ENCODE assay signal across 21 cellular contexts in the genomic region with DNA sequence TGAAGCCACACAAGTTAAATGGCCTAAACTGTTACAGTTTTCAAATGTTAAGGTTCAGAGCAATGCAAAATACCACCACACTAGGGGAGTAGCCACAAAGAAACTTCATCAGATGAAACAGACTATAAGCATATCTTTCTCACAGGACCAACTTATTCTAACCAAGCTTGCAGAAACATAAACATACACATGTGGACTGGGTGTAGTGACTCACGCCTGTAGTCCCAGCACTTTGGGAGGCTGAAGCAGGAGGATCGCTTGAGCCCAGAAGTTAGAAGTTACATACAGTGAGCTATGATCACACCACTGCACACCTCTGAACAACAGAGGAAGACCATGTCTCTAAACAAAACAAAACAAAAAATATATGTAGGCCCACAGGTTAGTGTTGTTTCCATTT.
DNase-seq lines count a peak whose midpoint lies in the region; ATAC-seq, FAIRE-seq and TF ChIP-seq lines count a peak whose summit lies in the region.
"Had no signal": no experiment of that assay in that cellular context is flagged by ENCODE, and none has a peak within 500 bp of the region (broad histone marks: within the 10 kb centered on the region; RNA-seq: fewer than 3 reads in every experiment).

No MANE protein-coding gene starts in this region.

- peak; percentile 57 for FAIRE-seq in H54 (lab: Jason Lieb, UNC)
- FAIRE-seq: G401.6 had no signal

- no peak overlapping the region for H3K4me3 ChIP-seq in fibroblast of mammary gland (ENCODE audit: control insufficient read depth, low read depth, low read length)
- H3K4me3 ChIP-seq: BLaER1, Peyer's patch had no signal

- TF ChIP-seq CTCF in fibroblast of mammary gland (conservative IDR thresholded peaks at IDR 0.05; ENCODE audit: control insufficient read depth, insufficient read depth, low read depth, low read length) = no peak

- DNase-seq in H54 (ENCODE audit: insufficient read length, low spot score) (no peak), amniotic epithelial cell (ENCODE audit: low read depth) (peak; percentile 14), fibroblast of mammary gland (ENCODE audit: low read depth) (peak; percentile 2)
- DNase-seq in stimulated activated effector memory CD8-positive, alpha-beta T cell treated with anti-CD3 and anti-CD28 coated beads, Interleukin-12 subunit alpha, Interleukin-12 subunit beta, amount 100 ng/mL, for 72 hours (ENCODE audit: low spot score in 2 of 2) = no peak
- DNase-seq in stimulated activated CD8-positive, alpha-beta memory T cell treated with anti-CD3 and anti-CD28 coated beads, Interleukin-4, amount 100 ng/mL, for 48 hours = no peak
- DNase-seq in stimulated activated CD4-positive, alpha-beta T cell treated with anti-CD3 and anti-CD28 coated beads, Interleukin-15, amount 100 ng/mL, for 24 hours = no peak
- DNase-seq: CD4-positive, alpha-beta T cell; COR-L47; DMS79 treated with DMSO at 0.1 percent for 48 hours; H7; HFFc6; NCI-H1105; NCI-H2029 treated with DMSO at 0.1 percent for 48 hours; NCI-H226; NCI-H524; NCI-H82; Peyer's patch had no signal

- H3K4me3 Mint-ChIP-seq in stimulated activated effector memory CD8-positive, alpha-beta T cell treated with anti-CD3 and anti-CD28 coated beads, Interleukin-12 subunit alpha, Interleukin-12 subunit beta, amount 100 ng/mL, for 72 hours = no peak overlapping the region
- H3K4me3 Mint-ChIP-seq: CD4-positive, alpha-beta T cell; HFFc6 had no signal

- no peak for TF ChIP-seq POLR2A in H54 (IDR thresholded peaks at IDR 0.05; ENCODE audit: low read depth, low read length)

- H3K27ac Mint-ChIP-seq in stimulated activated effector memory CD8-positive, alpha-beta T cell treated with anti-CD3 and anti-CD28 coated beads, Interleukin-12 subunit alpha, Interleukin-12 subunit beta, amount 100 ng/mL, for 72 hours = peak overlapping the region; percentile 17
- H3K27ac Mint-ChIP-seq: CD4-positive, alpha-beta T cell; HFFc6 had no signal

- H3K9me3 Mint-ChIP-seq in stimulated activated effector memory CD8-positive, alpha-beta T cell treated with anti-CD3 and anti-CD28 coated beads, Interleukin-12 subunit alpha, Interleukin-12 subunit beta, amount 100 ng/mL, for 72 hours = no peaks in the 10 kb centered on the region
- H3K9me3 Mint-ChIP-seq: CD4-positive, alpha-beta T cell; HFFc6 had no signal

- no peak for ATAC-seq in stimulated activated effector memory CD8-positive, alpha-beta T cell treated with anti-CD3 and anti-CD28 coated beads, Interleukin-12 subunit alpha, Interleukin-12 subunit beta, amount 100 ng/mL, for 72 hours
- ATAC-seq in GM19023 (IDR thresholded peaks at IDR 0.05; ENCODE audit: unreplicated experiment) = no peak
- ATAC-seq: SK-N-SH treated with all-trans-retinoic acid at 6 μM for 48 hours had no signal

- peaks cover 20% of the 10 kb centered on the region for H3K36me3 Mint-ChIP-seq in stimulated activated effector memory CD8-positive, alpha-beta T cell treated with anti-CD3 and anti-CD28 coated beads, Interleukin-12 subunit alpha, Interleukin-12 subunit beta, amount 100 ng/mL, for 72 hours

- H3K4me1 Mint-ChIP-seq in stimulated activated effector memory CD8-positive, alpha-beta T cell treated with anti-CD3 and anti-CD28 coated beads, Interleukin-12 subunit alpha, Interleukin-12 subunit beta, amount 100 ng/mL, for 72 hours = no peaks in the 10 kb centered on the region

Comparison
In these comparisons a context has a peak if more than half of its experiments do, and no peak if none do; other contexts are left out.
1. DNase-seq: peak in amniotic epithelial cell (single experiment) and fibroblast of mammary gland (single experiment); none in H54 (single experiment), stimulated activated effector memory CD8-positive, alpha-beta T cell treated with anti-CD3 and anti-CD28 coated beads, Interleukin-12 subunit alpha, Interleukin-12 subunit beta, amount 100 ng/mL, for 72 hours (0 of 2), stimulated activated CD8-positive, alpha-beta memory T cell treated with anti-CD3 and anti-CD28 coated beads, Interleukin-4, amount 100 ng/mL, for 48 hours (single experiment) and stimulated activated CD4-positive, alpha-beta T cell treated with anti-CD3 and anti-CD28 coated beads, Interleukin-15, amount 100 ng/mL, for 24 hours (single experiment).